Comparison of ENCODE assay signal across 21 cellular contexts in the genomic region with DNA sequence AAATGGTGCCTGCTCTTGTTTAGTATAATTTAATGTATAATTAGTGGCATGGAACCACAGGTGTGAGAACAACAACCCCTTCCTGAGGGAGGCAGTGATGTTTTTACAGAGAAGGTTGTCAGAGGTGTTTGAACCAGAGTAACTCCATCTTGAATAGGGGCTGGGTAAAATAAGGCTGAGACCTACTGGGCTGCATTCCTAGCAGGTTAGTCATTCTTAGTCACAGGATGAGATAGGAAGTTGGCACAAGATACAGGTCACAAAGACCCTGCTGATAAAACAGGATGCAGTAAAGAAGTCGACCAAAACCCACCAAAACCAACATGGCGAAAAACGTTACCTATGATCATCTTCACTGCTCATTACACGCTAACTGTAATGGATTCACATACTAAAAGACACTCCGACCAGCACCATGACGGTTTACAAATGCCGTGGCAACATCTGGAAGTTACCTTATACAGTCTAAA.
"Had no signal": no experiment of that assay in that cellular context is flagged by ENCODE, and none has a peak within 500 bp of the region (broad histone marks: within the 10 kb centered on the region; RNA-seq: fewer than 3 reads in every experiment).

No MANE protein-coding gene starts in this region.

- ATAC-seq: activated naive CD4-positive, alpha-beta T cell treated with anti-CD3 and anti-CD28 coated beads, Interleukin-2, amount 50 U/mL, for 72 hours; left cardiac atrium; naive thymus-derived CD4-positive, alpha-beta T cell; psoas muscle; right cardiac atrium; stimulated activated naive CD8-positive, alpha-beta T cell treated with anti-CD3 and anti-CD28 coated beads, Interleukin-15, amount 100 ng/mL, for 72 hours had no signal

- H3K27ac Mint-ChIP-seq: activated naive CD4-positive, alpha-beta T cell treated with anti-CD3 and anti-CD28 coated beads, Interleukin-2, amount 50 U/mL, for 72 hours; dendritic cell treated with granulocyte-macrophage colony-stimulating factor and Interleukin-4, amounts not matched to agents 40 ng/mL and 50 ng/mL, for 4 days; stimulated activated naive CD8-positive, alpha-beta T cell treated with anti-CD3 and anti-CD28 coated beads, Interleukin-15, amount 100 ng/mL, for 72 hours had no signal

- H3K9me3 ChIP-seq: adrenal gland, psoas muscle, suprapubic skin, vagina had no signal

- H3K4me3 Mint-ChIP-seq: dendritic cell treated with granulocyte-macrophage colony-stimulating factor and Interleukin-4, amounts not matched to agents 40 ng/mL and 50 ng/mL, for 4 days; naive thymus-derived CD4-positive, alpha-beta T cell; stimulated activated naive CD8-positive, alpha-beta T cell treated with anti-CD3 and anti-CD28 coated beads, Interleukin-15, amount 100 ng/mL, for 72 hours had no signal

- H3K4me1 Mint-ChIP-seq: stimulated activated naive CD8-positive, alpha-beta T cell treated with anti-CD3 and anti-CD28 coated beads, Interleukin-15, amount 100 ng/mL, for 72 hours had no signal

- DNase-seq: activated CD4-positive, alpha-beta T cell treated with anti-CD3 and anti-CD28 coated beads, Interleukin-2, amount 50 U/mL, for 48 hours; activated gamma-delta T cell treated with Interleukin-2 at 50 U/mL for 16 hours; adrenal gland; effector memory CD4-positive, alpha-beta T cell; foreskin fibroblast; left cardiac atrium; mesenchymal stem cell; naive thymus-derived CD4-positive, alpha-beta T cell; psoas muscle; right cardiac atrium; stimulated activated CD4-positive, alpha-beta T cell treated with anti-CD3 and anti-CD28 coated beads, Interleukin-15, amount 100 ng/mL, for 24 hours; stimulated activated CD4-positive, alpha-beta T cell treated with anti-CD3 and anti-CD28 coated beads, Interleukin-2, amount 100 ng/mL, for 48 hours; stimulated activated naive CD8-positive, alpha-beta T cell treated with anti-CD3 and anti-CD28 coated beads, Interleukin-15, amount 100 ng/mL, for 72 hours; WERI-Rb-1 had no signal

- H3K4me3 ChIP-seq: adrenal gland, cardiac muscle cell, hepatocyte, psoas muscle, skin epidermis, suprapubic skin, vagina had no signal

- H3K36me3 ChIP-seq: adrenal gland, cardiac muscle cell, suprapubic skin, vagina, WERI-Rb-1 had no signal

- H3K27me3 ChIP-seq: adrenal gland, cardiac muscle cell, hepatocyte, suprapubic skin, vagina had no signal
